ENCODE assay signal across 1 cellular context in the genomic region with DNA sequence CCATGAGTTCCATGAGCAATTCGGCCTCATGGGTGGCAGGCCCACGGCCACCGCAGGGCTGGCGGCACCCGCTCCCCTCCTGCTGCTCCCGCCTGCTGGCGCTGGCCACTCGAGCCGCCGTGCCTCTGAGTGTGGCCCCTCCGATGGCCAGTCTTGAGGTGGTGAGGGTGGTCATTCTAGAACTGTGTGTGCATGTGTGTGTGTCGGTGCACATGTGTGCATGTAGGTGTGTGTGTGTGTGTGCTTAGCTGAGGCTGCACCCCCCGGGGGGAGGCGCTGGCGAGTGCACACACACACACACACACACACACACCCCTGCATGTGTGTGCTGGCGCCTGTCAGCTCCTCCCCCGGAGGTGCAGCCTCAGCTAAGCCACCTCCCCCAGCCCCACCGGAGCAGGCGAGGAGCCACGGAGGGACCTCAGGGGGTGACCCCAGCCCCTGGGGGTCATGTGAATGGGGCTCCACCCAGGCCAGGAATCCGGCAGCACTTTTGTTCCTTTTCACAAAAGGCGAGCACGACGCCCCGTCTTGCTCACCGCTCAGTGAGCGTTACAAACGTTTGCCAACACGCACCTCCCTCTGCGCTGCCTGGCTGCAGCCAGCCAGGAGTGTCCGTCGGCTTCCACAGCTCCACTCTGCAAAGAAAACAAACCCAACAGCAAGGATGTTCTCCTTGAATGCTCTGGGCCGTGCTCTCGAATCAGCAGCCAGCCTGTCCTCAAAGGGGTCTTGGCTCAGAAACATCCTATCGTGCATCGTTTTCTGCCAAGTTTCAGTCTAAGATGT.
TF ChIP-seq lines count a peak whose summit lies in the region.

No MANE protein-coding gene starts in this region.

TF ChIP-seq in HEK293, 187 proteins besides CTCF, POLR2A, EP300 and RAD21 (continued from another document):
- TF ChIP-seq, protein P1, sequence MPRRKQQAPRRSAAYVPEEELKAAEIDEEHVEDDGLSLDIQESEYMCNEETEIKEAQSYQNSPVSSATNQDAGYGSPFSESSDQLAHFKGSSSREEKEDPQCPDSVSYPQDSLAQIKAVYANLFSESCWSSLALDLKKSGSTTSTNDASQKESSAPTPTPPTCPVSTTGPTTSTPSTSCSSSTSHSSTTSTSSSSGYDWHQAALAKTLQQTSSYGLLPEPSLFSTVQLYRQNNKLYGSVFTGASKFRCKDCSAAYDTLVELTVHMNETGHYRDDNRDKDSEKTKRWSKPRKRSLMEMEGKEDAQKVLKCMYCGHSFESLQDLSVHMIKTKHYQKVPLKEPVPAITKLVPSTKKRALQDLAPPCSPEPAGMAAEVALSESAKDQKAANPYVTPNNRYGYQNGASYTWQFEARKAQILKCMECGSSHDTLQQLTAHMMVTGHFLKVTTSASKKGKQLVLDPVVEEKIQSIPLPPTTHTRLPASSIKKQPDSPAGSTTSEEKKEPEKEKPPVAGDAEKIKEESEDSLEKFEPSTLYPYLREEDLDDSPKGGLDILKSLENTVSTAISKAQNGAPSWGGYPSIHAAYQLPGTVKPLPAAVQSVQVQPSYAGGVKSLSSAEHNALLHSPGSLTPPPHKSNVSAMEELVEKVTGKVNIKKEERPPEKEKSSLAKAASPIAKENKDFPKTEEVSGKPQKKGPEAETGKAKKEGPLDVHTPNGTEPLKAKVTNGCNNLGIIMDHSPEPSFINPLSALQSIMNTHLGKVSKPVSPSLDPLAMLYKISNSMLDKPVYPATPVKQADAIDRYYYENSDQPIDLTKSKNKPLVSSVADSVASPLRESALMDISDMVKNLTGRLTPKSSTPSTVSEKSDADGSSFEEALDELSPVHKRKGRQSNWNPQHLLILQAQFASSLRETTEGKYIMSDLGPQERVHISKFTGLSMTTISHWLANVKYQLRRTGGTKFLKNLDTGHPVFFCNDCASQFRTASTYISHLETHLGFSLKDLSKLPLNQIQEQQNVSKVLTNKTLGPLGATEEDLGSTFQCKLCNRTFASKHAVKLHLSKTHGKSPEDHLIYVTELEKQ (tag by site-specific recombination; IDR thresholded peaks at IDR 0.05; ENCODE audit: borderline replicate concordance) = no peak
- TF ChIP-seq, protein P2, sequence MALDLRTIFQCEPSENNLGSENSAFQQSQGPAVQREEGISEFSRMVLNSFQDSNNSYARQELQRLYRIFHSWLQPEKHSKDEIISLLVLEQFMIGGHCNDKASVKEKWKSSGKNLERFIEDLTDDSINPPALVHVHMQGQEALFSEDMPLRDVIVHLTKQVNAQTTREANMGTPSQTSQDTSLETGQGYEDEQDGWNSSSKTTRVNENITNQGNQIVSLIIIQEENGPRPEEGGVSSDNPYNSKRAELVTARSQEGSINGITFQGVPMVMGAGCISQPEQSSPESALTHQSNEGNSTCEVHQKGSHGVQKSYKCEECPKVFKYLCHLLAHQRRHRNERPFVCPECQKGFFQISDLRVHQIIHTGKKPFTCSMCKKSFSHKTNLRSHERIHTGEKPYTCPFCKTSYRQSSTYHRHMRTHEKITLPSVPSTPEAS (tag by site-specific recombination; IDR thresholded peaks at IDR 0.05) = peak; percentile 87
- TF ChIP-seq ZNF341 (tag by site-specific recombination; IDR thresholded peaks at IDR 0.05; ENCODE audit: low read depth) (peak; percentile 56; the same call in 1 of the 2 replicates), ZNF391 (tag by site-specific recombination; IDR thresholded peaks at IDR 0.05; ENCODE audit: borderline replicate concordance, low read depth) (no peak), SP3 (tag by site-specific recombination; IDR thresholded peaks at IDR 0.05) (no peak), GLIS2 (tag by site-specific recombination; IDR thresholded peaks at IDR 0.05) (peak; percentile 30; the same call in 1 of the 2 replicates), ZNF768 (tag by site-specific recombination; IDR thresholded peaks at IDR 0.05) (no peak), ZNF707 (tag by site-specific recombination; IDR thresholded peaks at IDR 0.05) (no peak), ZNF561 (tag by site-specific recombination; IDR thresholded peaks at IDR 0.05; ENCODE audit: borderline replicate concordance) (no peak)
- TF ChIP-seq, protein P3, sequence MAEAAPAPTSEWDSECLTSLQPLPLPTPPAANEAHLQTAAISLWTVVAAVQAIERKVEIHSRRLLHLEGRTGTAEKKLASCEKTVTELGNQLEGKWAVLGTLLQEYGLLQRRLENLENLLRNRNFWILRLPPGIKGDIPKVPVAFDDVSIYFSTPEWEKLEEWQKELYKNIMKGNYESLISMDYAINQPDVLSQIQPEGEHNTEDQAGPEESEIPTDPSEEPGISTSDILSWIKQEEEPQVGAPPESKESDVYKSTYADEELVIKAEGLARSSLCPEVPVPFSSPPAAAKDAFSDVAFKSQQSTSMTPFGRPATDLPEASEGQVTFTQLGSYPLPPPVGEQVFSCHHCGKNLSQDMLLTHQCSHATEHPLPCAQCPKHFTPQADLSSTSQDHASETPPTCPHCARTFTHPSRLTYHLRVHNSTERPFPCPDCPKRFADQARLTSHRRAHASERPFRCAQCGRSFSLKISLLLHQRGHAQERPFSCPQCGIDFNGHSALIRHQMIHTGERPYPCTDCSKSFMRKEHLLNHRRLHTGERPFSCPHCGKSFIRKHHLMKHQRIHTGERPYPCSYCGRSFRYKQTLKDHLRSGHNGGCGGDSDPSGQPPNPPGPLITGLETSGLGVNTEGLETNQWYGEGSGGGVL (tag by site-specific recombination; IDR thresholded peaks at IDR 0.05) = 0 out of 2 replicates have a peak, but pooled peaks have one; percentile 19
